In the genomic region with DNA sequence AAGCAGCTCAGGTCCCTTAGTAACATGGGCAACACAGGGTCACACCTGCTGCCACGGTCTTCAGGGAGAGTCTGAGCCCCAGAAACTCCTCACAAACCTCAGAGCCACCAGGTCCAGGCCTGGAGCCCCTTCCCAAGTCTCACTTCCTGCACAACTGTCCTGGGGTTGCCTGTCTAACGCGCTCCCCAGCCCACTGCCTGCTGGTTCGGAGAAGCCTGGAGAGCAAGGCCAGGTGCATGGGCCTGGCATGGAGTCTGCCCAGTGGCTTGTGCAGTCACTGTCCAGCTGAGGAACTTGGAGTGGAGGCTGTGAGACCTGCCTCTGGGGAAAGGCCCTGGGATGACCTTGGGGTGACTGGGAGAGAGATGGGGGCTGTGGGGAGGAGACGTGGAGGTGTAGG, we compare ENCODE assay signal across 33 cellular contexts.
"Had no signal": no experiment of that assay in that cellular context is flagged by ENCODE, and none has a peak within 500 bp of the region (broad histone marks: within the 10 kb centered on the region; RNA-seq: fewer than 3 reads in every experiment).

No MANE protein-coding gene starts in this region.

- H3K27ac ChIP-seq: KMS-11, Peyer's patch, WERI-Rb-1 had no signal

- H3K4me3 ChIP-seq: Peyer's patch had no signal

- H3K27ac Mint-ChIP-seq: activated CD4-positive, alpha-beta memory T cell treated with anti-CD3 and anti-CD28 coated beads for 36 hours; activated CD4-positive, alpha-beta T cell treated with anti-CD3 and anti-CD28 coated beads for 36 hours; activated CD4-positive, alpha-beta T cell treated with anti-CD3 and anti-CD28 coated beads, Interleukin-2, amount 10 ng/mL, durations not matched to agents 7 days and 5 days; activated naive CD4-positive, alpha-beta T cell treated with anti-CD3 and anti-CD28 coated beads, Interleukin-2, amount 10 ng/mL, durations not matched to agents 7 days and 5 days; activated naive CD8-positive, alpha-beta T cell; activated naive CD8-positive, alpha-beta T cell treated with anti-CD3 and anti-CD28 coated beads, Interleukin-2, amount 50 U/mL, for 24 hours; T-cell had no signal

- H3K4me1 ChIP-seq: Peyer's patch had no signal

- H3K9ac ChIP-seq: KMS-11 had no signal

- H3K4me2 ChIP-seq: KMS-11 had no signal

- H3K27me3 Mint-ChIP-seq: activated CD4-positive, alpha-beta memory T cell treated with anti-CD3 and anti-CD28 coated beads for 36 hours; activated CD4-positive, alpha-beta T cell treated with anti-CD3 and anti-CD28 coated beads for 36 hours; activated CD4-positive, alpha-beta T cell treated with anti-CD3 and anti-CD28 coated beads, Interleukin-2, amount 10 ng/mL, durations not matched to agents 7 days and 5 days; activated naive CD4-positive, alpha-beta T cell treated with anti-CD3 and anti-CD28 coated beads, Interleukin-2, amount 10 ng/mL, durations not matched to agents 7 days and 5 days; activated naive CD8-positive, alpha-beta T cell; activated naive CD8-positive, alpha-beta T cell treated with anti-CD3 and anti-CD28 coated beads, Interleukin-2, amount 50 U/mL, for 24 hours; brain; T-cell had no signal

- H3K36me3 ChIP-seq: Peyer's patch, WERI-Rb-1 had no signal

- H3K4me3 Mint-ChIP-seq: activated CD4-positive, alpha-beta memory T cell treated with anti-CD3 and anti-CD28 coated beads for 36 hours; activated CD4-positive, alpha-beta T cell treated with anti-CD3 and anti-CD28 coated beads for 36 hours; activated CD4-positive, alpha-beta T cell treated with anti-CD3 and anti-CD28 coated beads, Interleukin-2, amount 10 ng/mL, durations not matched to agents 7 days and 5 days; activated naive CD4-positive, alpha-beta T cell treated with anti-CD3 and anti-CD28 coated beads, Interleukin-2, amount 10 ng/mL, durations not matched to agents 7 days and 5 days; activated naive CD8-positive, alpha-beta T cell; activated naive CD8-positive, alpha-beta T cell treated with anti-CD3 and anti-CD28 coated beads, Interleukin-2, amount 50 U/mL, for 24 hours; brain; T-cell had no signal

- H3K4me1 Mint-ChIP-seq: activated CD4-positive, alpha-beta T cell treated with anti-CD3 and anti-CD28 coated beads for 36 hours; activated CD4-positive, alpha-beta T cell treated with anti-CD3 and anti-CD28 coated beads, Interleukin-2, amount 10 ng/mL, durations not matched to agents 7 days and 5 days; activated naive CD4-positive, alpha-beta T cell treated with anti-CD3 and anti-CD28 coated beads, Interleukin-2, amount 10 ng/mL, durations not matched to agents 7 days and 5 days; activated naive CD8-positive, alpha-beta T cell treated with anti-CD3 and anti-CD28 coated beads, Interleukin-2, amount 50 U/mL, for 24 hours; brain; T-cell had no signal

- H3K9me3 Mint-ChIP-seq: activated CD4-positive, alpha-beta memory T cell treated with anti-CD3 and anti-CD28 coated beads for 36 hours; activated CD4-positive, alpha-beta T cell treated with anti-CD3 and anti-CD28 coated beads, Interleukin-2, amount 10 ng/mL, durations not matched to agents 7 days and 5 days; activated naive CD8-positive, alpha-beta T cell treated with anti-CD3 and anti-CD28 coated beads, Interleukin-2, amount 50 U/mL, for 24 hours; brain; T-cell had no signal

- H3K27me3 ChIP-seq: Peyer's patch had no signal

- H3K36me3 Mint-ChIP-seq: activated CD4-positive, alpha-beta memory T cell treated with anti-CD3 and anti-CD28 coated beads for 36 hours; activated naive CD4-positive, alpha-beta T cell treated with anti-CD3 and anti-CD28 coated beads, Interleukin-2, amount 10 ng/mL, durations not matched to agents 7 days and 5 days; brain had no signal

- DNase-seq: activated CD4-positive, alpha-beta memory T cell treated with anti-CD3 and anti-CD28 coated beads for 36 hours; activated CD4-positive, alpha-beta T cell treated with anti-CD3 and anti-CD28 coated beads for 36 hours; activated CD4-positive, alpha-beta T cell treated with anti-CD3 and anti-CD28 coated beads, Interleukin-2, amount 10 ng/mL, durations not matched to agents 7 days and 5 days; activated CD8-positive, alpha-beta memory T cell treated with anti-CD3 and anti-CD28 coated beads, Interleukin-2, amount 50 U/mL, for 4 hours; activated effector memory CD4-positive, alpha-beta T cell treated with Interleukin-2 at 50 U/mL for 16 hours; activated naive CD4-positive, alpha-beta T cell treated with anti-CD3 and anti-CD28 coated beads, Interleukin-2, amount 10 ng/mL, durations not matched to agents 7 days and 5 days; activated naive CD8-positive, alpha-beta T cell treated with anti-CD3 and anti-CD28 coated beads, Interleukin-2, amount 50 U/mL, for 24 hours; activated T-cell treated with anti-CD3 and anti-CD28 coated beads, Interleukin-2, amount 50 U/mL, for 48 hours; anterior cingulate cortex; caudate nucleus; MM.1S; MV-4-11; NCI-H1092; NCI-H1436 treated with DMSO at 0.1 percent for 48 hours; NCI-H1694 treated with DMSO at 0.1 percent for 48 hours; NCI-H2029; NCI-H2171; NCI-H510A; NCI-H526; NCI-H748 treated with DMSO at 0.1 percent for 48 hours; NK-92 treated with Interleukin-12 subunit alpha and Interleukin-12 subunit beta, amount 100 ng/mL, for 24 hours; PC-3; Peyer's patch; RPMI8226; SIG-M5; T-cell; T-helper 2 cell; T-helper 9 cell; WERI-Rb-1 had no signal

- ATAC-seq: activated CD4-positive, alpha-beta T cell treated with anti-CD3 and anti-CD28 coated beads for 36 hours; activated naive CD8-positive, alpha-beta T cell treated with anti-CD3 and anti-CD28 coated beads, Interleukin-2, amount 50 U/mL, for 24 hours; PC-3; SK-N-SH treated with all-trans-retinoic acid at 6 μM for 48 hours; T-cell had no signal

- H3K9me3 ChIP-seq: Peyer's patch had no signal
